ENCODE assay signal across 15 cellular contexts in genomic region chr17:36611345-36612072, GRCh38.
DNase-seq lines count a peak whose midpoint lies in the region; ATAC-seq lines count a peak whose summit lies in the region.
"Had no signal": no experiment of that assay in that cellular context is flagged by ENCODE, and none has a peak within 500 bp of the region (broad histone marks: within the 10 kb centered on the region; RNA-seq: fewer than 3 reads in every experiment).

No MANE protein-coding gene starts in this region.

- in situ Hi-C loops in ACHN (cut with HindIII; ENCODE audit: low pct_ligation_motif_present, low pct_unique_long_range_greater_than_20kb, low sequenced_read_pairs) = no loop called here

- DNase-seq in ACHN (peak; percentile 16), HK-2 (ENCODE audit: unreplicated experiment) (peak; percentile 33), amniotic epithelial cell (ENCODE audit: low read depth) (peak; percentile 89), fibroblast of the conjunctiva (ENCODE audit: low read depth) (peak; percentile 66), DMS114 treated with DMSO at 0.1 percent for 48 hours (lab: John Stamatoyannopoulos, UW; ENCODE audit: unreplicated experiment) (no peak)
- DNase-seq: colonic mucosa, GDM1, NCI-H1436 treated with DMSO at 0.1 percent for 48 hours, NCI-H774, psoas muscle, SHP77 treated with DMSO at 0.1 percent for 48 hours had no signal

- ATAC-seq in GM19452 (IDR thresholded peaks at IDR 0.05; ENCODE audit: unreplicated experiment) (no peak), HG02981 (IDR thresholded peaks at IDR 0.05; ENCODE audit: unreplicated experiment) (no peak), HG03095 (IDR thresholded peaks at IDR 0.05; ENCODE audit: unreplicated experiment) (no peak)
- ATAC-seq: gastroesophageal sphincter had no signal
